In the genomic region with DNA sequence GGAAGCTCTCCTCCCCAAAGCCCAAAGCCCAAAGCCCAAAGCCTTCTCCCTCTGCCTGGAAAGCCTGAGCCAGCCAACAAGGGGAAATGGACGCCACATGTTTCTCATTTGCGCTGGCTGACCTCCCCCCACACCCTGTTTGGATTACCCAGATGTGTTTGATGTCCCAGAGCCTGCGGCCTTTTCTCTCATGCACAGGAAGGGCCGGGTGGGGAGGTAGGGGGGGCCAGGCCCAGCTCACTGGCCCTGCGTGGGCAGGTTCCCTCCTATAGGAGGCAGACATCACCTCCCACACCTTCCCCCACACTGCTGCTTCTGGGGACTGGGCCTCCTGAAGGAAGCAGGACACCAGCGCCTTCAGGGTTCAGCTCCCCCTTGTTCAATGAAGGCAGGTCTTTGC, we compare ENCODE assay signal across 1 cellular context.
TF ChIP-seq lines count a peak whose summit lies in the region.

No MANE protein-coding gene starts in this region.

TF ChIP-seq in GM23338, 12 proteins besides CTCF, POLR2A, EP300 and RAD21 (continued from another document):
- TF ChIP-seq, protein P1, sequence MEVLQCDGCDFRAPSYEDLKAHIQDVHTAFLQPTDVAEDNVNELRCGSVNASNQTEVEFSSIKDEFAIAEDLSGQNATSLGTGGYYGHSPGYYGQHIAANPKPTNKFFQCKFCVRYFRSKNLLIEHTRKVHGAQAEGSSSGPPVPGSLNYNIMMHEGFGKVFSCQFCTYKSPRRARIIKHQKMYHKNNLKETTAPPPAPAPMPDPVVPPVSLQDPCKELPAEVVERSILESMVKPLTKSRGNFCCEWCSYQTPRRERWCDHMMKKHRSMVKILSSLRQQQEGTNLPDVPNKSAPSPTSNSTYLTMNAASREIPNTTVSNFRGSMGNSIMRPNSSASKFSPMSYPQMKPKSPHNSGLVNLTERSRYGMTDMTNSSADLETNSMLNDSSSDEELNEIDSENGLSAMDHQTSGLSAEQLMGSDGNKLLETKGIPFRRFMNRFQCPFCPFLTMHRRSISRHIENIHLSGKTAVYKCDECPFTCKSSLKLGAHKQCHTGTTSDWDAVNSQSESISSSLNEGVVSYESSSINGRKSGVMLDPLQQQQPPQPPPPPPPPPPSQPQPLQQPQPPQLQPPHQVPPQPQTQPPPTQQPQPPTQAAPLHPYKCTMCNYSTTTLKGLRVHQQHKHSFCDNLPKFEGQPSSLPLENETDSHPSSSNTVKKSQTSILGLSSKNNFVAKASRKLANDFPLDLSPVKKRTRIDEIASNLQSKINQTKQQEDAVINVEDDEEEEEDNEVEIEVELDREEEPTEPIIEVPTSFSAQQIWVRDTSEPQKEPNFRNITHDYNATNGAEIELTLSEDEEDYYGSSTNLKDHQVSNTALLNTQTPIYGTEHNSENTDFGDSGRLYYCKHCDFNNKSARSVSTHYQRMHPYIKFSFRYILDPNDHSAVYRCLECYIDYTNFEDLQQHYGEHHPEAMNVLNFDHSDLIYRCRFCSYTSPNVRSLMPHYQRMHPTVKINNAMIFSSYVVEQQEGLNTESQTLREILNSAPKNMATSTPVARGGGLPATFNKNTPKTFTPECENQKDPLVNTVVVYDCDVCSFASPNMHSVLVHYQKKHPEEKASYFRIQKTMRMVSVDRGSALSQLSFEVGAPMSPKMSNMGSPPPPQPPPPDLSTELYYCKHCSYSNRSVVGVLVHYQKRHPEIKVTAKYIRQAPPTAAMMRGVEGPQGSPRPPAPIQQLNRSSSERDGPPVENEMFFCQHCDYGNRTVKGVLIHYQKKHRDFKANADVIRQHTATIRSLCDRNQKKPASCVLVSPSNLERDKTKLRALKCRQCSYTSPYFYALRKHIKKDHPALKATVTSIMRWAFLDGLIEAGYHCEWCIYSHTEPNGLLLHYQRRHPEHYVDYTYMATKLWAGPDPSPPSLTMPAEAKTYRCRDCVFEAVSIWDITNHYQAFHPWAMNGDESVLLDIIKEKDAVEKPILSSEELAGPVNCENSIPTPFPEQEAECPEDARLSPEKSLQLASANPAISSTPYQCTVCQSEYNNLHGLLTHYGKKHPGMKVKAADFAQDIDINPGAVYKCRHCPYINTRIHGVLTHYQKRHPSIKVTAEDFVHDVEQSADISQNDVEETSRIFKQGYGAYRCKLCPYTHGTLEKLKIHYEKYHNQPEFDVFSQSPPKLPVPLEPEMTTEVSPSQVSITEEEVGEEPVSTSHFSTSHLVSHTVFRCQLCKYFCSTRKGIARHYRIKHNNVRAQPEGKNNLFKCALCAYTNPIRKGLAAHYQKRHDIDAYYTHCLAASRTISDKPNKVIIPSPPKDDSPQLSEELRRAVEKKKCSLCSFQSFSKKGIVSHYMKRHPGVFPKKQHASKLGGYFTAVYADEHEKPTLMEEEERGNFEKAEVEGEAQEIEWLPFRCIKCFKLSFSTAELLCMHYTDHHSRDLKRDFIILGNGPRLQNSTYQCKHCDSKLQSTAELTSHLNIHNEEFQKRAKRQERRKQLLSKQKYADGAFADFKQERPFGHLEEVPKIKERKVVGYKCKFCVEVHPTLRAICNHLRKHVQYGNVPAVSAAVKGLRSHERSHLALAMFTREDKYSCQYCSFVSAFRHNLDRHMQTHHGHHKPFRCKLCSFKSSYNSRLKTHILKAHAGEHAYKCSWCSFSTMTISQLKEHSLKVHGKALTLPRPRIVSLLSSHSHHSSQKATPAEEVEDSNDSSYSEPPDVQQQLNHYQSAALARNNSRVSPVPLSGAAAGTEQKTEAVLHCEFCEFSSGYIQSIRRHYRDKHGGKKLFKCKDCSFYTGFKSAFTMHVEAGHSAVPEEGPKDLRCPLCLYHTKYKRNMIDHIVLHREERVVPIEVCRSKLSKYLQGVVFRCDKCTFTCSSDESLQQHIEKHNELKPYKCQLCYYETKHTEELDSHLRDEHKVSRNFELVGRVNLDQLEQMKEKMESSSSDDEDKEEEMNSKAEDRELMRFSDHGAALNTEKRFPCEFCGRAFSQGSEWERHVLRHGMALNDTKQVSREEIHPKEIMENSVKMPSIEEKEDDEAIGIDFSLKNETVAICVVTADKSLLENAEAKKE (CRISPR knock-in tag; IDR thresholded peaks at IDR 0.05) = no peak
- TF ChIP-seq EZH2 (IDR thresholded peaks at IDR 0.05; ENCODE audit: low read depth, unreplicated experiment) = no peak
- TF ChIP-seq, protein P2, sequence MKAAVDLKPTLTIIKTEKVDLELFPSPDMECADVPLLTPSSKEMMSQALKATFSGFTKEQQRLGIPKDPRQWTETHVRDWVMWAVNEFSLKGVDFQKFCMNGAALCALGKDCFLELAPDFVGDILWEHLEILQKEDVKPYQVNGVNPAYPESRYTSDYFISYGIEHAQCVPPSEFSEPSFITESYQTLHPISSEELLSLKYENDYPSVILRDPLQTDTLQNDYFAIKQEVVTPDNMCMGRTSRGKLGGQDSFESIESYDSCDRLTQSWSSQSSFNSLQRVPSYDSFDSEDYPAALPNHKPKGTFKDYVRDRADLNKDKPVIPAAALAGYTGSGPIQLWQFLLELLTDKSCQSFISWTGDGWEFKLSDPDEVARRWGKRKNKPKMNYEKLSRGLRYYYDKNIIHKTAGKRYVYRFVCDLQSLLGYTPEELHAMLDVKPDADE (IDR thresholded peaks at IDR 0.05) = no peak
- no peak for TF ChIP-seq CREB1 (CRISPR knock-in tag; IDR thresholded peaks at IDR 0.05; ENCODE audit: low read depth)
